In genomic region chr16:89711601-89712475, GRCh38 we compare ENCODE assay signal across 1 cellular context.
A peak's percentile ranks its signal among the peaks of the same experiment; 100 is the strongest.
TF ChIP-seq lines count a peak whose summit lies in the region.

No MANE protein-coding gene starts in this region.

TF ChIP-seq in K562, 482 proteins besides CTCF, POLR2A, EP300 and RAD21 (continues in another document):
- TF ChIP-seq TAF1 (IDR thresholded peaks at IDR 0.05; ENCODE audit: control insufficient read depth, extremely low read depth, insufficient read depth, low read length, severe bottlenecking) (peak; percentile 79), MEIS2 (IDR thresholded peaks at IDR 0.05; ENCODE audit: partially characterized antibody) (no peak), SOX6 (IDR thresholded peaks at IDR 0.05) (no peak), ZFP91 (CRISPR knock-in tag; IDR thresholded peaks at IDR 0.05) (no peak), KLF16 (IDR thresholded peaks at IDR 0.05) (no peak), ATF1 (CRISPR knock-in tag; IDR thresholded peaks at IDR 0.05) (no peak), ATF1 (tag; IDR thresholded peaks at IDR 0.05) (no peak), MAX (CRISPR knock-in tag; IDR thresholded peaks at IDR 0.05) (peak; percentile 95), KLF1 (tag; IDR thresholded peaks at IDR 0.05) (no peak), ZNF584 (CRISPR knock-in tag; IDR thresholded peaks at IDR 0.05; ENCODE audit: low read depth) (no peak), ZNF174 (CRISPR knock-in tag; IDR thresholded peaks at IDR 0.05) (no peak), ZNF41 (CRISPR knock-in tag; conservative IDR thresholded peaks at IDR 0.05) (no peak), GTF2A2 (tag; IDR thresholded peaks at IDR 0.05) (no peak), ZBTB34 (CRISPR knock-in tag; IDR thresholded peaks at IDR 0.05) (no peak), TBL1XR1 (IDR thresholded peaks at IDR 0.05; ENCODE audit: low read length in 2 of 2) (no peak), JUNB (CRISPR knock-in tag; conservative IDR thresholded peaks at IDR 0.05) (no peak), FOS (IDR thresholded peaks at IDR 0.05; ENCODE audit: extremely low read depth, insufficient read length) (no peak), SFPQ (IDR thresholded peaks at IDR 0.05; ENCODE audit: low read depth, low read length) (no peak), ZNF217 (CRISPR knock-in tag; IDR thresholded peaks at IDR 0.05) (no peak), SMARCA5 (IDR thresholded peaks at IDR 0.05) (no peak), NFE2L1 (tag; IDR thresholded peaks at IDR 0.05; ENCODE audit: borderline replicate concordance, low read depth) (no peak), STAT5B (CRISPR knock-in tag; IDR thresholded peaks at IDR 0.05) (no peak), MAFG (tag; conservative IDR thresholded peaks at IDR 0.05) (no peak), TFE3 (CRISPR knock-in tag; IDR thresholded peaks at IDR 0.05) (no peak), ZNF449 (CRISPR knock-in tag; IDR thresholded peaks at IDR 0.05) (no peak), CUX1 (CRISPR knock-in tag; IDR thresholded peaks at IDR 0.05) (no peak), TCF15 (CRISPR knock-in tag; IDR thresholded peaks at IDR 0.05) (no peak), EZH2 (IDR thresholded peaks at IDR 0.05; ENCODE audit: borderline replicate concordance, low read depth, low read length) (no peak), PHF20 (IDR thresholded peaks at IDR 0.05; ENCODE audit: partially characterized antibody) (no peak), CCAR2 (IDR thresholded peaks at IDR 0.05; ENCODE audit: low read depth, low read length) (no peak), ZNF175 (CRISPR knock-in tag; IDR thresholded peaks at IDR 0.05; ENCODE audit: low read depth) (no peak), GATAD2B (IDR thresholded peaks at IDR 0.05; ENCODE audit: borderline replicate concordance) (no peak), PRDM10 (IDR thresholded peaks at IDR 0.05; ENCODE audit: partially characterized antibody) (no peak), MED1 (CRISPR knock-in tag; IDR thresholded peaks at IDR 0.05; ENCODE audit: borderline replicate concordance) (no peak), ZNF197 (CRISPR knock-in tag; IDR thresholded peaks at IDR 0.05; ENCODE audit: low read depth) (no peak), KDM4B (IDR thresholded peaks at IDR 0.05; ENCODE audit: borderline replicate concordance in 2 of 2, low read depth in 1 of 2) (no peak), ELF4 (CRISPR knock-in tag; IDR thresholded peaks at IDR 0.05) (no peak), BACH1 (tag; IDR thresholded peaks at IDR 0.05) (no peak)
